1 cellular context compared by ENCODE assay signal in the genomic region with DNA sequence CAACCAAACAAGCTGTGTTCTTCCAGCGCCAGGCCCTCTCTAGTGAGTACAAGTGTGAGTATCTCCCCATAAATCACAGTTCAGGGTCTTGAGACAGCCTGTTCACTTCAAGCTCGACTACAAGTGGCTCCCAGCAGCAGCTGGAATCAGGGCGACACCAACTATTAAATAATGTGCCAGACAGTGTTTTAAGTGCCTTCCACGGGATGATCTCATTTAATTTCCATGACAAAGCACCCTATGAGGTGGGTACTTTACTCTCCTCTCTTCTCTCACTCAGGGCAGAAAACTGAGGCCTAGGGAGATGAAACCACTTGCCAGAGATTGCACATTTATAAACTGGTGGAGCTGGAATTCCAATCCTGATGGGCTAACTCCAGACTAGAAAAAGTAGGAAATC.
TF ChIP-seq lines count a peak whose summit lies in the region.

No MANE protein-coding gene starts in this region.

TF ChIP-seq in HEK293, 187 proteins besides CTCF, POLR2A, EP300 and RAD21 (continued from another document):
- TF ChIP-seq, protein P1, sequence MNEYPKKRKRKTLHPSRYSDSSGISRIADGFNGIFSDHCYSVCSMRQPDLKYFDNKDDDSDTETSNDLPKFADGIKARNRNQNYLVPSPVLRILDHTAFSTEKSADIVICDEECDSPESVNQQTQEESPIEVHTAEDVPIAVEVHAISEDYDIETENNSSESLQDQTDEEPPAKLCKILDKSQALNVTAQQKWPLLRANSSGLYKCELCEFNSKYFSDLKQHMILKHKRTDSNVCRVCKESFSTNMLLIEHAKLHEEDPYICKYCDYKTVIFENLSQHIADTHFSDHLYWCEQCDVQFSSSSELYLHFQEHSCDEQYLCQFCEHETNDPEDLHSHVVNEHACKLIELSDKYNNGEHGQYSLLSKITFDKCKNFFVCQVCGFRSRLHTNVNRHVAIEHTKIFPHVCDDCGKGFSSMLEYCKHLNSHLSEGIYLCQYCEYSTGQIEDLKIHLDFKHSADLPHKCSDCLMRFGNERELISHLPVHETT (tag by site-specific recombination; IDR thresholded peaks at IDR 0.05), result no peak
- TF ChIP-seq ZFP37 (tag by site-specific recombination; IDR thresholded peaks at IDR 0.05) (no peak), ZNF561 (tag by site-specific recombination; IDR thresholded peaks at IDR 0.05; ENCODE audit: borderline replicate concordance) (0 out of 2 replicates have a peak, but pooled peaks have one; percentile 20), ZNF10 (tag by site-specific recombination; IDR thresholded peaks at IDR 0.05) (0 out of 2 replicates have a peak, but pooled peaks have one; percentile 11), PRDM1 (tag by site-specific recombination; IDR thresholded peaks at IDR 0.05) (0 out of 2 replicates have a peak, but pooled peaks have one; percentile 15)
TF ChIP-seq in HEK293: peak in this region for 11.
